ENCODE assay signal across 1 cellular context in the genomic region with DNA sequence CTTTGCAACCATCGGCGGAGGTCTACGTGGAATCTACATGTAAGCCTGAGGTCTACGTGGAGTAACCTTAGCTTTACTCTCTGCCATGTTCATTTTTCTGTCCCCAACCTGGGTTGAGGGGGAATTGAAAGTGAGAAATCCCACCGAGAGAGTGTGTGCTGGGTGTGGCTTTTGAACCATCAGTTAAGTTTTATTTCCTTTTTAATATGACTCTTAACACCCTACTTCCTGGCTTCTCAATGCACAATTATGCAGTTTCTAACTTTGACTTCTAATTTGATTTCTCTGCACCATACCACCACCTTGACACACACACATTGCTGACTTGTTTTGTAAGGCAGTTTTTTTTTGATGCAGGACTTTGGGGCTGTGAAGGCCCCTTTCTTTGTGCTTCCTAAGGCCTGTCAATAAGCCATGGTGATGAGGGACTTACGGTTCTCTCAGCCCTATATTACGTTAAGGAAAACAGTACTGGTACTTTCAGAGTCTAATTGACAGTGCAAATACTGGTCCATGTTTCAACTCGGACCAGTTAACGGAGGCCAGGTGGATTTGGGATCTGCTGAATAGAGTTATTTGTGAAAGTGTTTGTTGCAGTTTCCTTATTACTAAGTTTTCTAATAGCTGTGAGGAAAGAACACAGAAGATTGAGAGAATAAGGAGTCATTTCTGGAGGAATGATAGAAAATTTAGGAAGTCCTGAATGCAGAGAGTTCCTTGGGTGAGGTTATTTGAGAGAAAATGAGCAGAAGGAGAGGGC.
TF ChIP-seq lines count a peak whose summit lies in the region.

No MANE protein-coding gene starts in this region.

TF ChIP-seq in HCT116, 20 proteins besides CTCF, POLR2A, EP300 and RAD21 (continued from another document):
- TF ChIP-seq, protein P1, sequence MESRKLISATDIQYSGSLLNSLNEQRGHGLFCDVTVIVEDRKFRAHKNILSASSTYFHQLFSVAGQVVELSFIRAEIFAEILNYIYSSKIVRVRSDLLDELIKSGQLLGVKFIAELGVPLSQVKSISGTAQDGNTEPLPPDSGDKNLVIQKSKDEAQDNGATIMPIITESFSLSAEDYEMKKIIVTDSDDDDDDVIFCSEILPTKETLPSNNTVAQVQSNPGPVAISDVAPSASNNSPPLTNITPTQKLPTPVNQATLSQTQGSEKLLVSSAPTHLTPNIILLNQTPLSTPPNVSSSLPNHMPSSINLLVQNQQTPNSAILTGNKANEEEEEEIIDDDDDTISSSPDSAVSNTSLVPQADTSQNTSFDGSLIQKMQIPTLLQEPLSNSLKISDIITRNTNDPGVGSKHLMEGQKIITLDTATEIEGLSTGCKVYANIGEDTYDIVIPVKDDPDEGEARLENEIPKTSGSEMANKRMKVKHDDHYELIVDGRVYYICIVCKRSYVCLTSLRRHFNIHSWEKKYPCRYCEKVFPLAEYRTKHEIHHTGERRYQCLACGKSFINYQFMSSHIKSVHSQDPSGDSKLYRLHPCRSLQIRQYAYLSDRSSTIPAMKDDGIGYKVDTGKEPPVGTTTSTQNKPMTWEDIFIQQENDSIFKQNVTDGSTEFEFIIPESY (IDR thresholded peaks at IDR 0.05; ENCODE audit: extremely low read depth, insufficient replicate concordance, low read length) = no peak
- TF ChIP-seq ELF1 (IDR thresholded peaks at IDR 0.05; ENCODE audit: borderline replicate concordance, low read depth) = no peak
- TF ChIP-seq, protein P2, sequence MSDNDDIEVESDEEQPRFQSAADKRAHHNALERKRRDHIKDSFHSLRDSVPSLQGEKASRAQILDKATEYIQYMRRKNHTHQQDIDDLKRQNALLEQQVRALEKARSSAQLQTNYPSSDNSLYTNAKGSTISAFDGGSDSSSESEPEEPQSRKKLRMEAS (IDR thresholded peaks at IDR 0.05) = no peak
- no peak for TF ChIP-seq EGR1 (IDR thresholded peaks at IDR 0.05; ENCODE audit: low read depth)
- no peak for TF ChIP-seq SIN3A (IDR thresholded peaks at IDR 0.05; ENCODE audit: low read depth)
- no peak for TF ChIP-seq EZH2 (IDR thresholded peaks at IDR 0.05)
